In genomic region chr15:75030023-75030413, GRCh38 we compare ENCODE assay signal across 9 cellular contexts. TPM values are rescaled to one million over a fixed set of nuclear protein-coding genes. Genes with fewer than 3 reads are reported as not detected.
DNase-seq lines count a peak whose midpoint lies in the region; ATAC-seq and TF ChIP-seq lines count a peak whose summit lies in the region.
"Had no signal": no experiment of that assay in that cellular context is flagged by ENCODE, and none has a peak within 500 bp of the region (broad histone marks: within the 10 kb centered on the region; RNA-seq: fewer than 3 reads in every experiment).

No MANE protein-coding gene starts in this region.

- no peaks in the 10 kb centered on the region for H3F3A ChIP-seq in Loucy (ENCODE audit: low read depth)

- H3K9me3 Mint-ChIP-seq in endothelial cell (ENCODE audit: unreplicated experiment), result no peaks in the 10 kb centered on the region
- no peaks in the 10 kb centered on the region for H3K9me3 Mint-ChIP-seq in activated T-cell treated with anti-CD3 and anti-CD28 coated beads, Interleukin-2, amount 50 U/mL, for 24 hours
- H3K9me3 Mint-ChIP-seq: naive B cell had no signal

- H3K4me1 Mint-ChIP-seq in endothelial cell (ENCODE audit: unreplicated experiment), result peaks cover 70% of the 10 kb centered on the region
- H3K4me1 Mint-ChIP-seq in activated T-cell treated with anti-CD3 and anti-CD28 coated beads, Interleukin-2, amount 50 U/mL, for 24 hours (ENCODE audit: low read depth), result peaks cover 25% of the 10 kb centered on the region

- H3K4me3 ChIP-seq in Loucy (ENCODE audit: low read length, poor library complexity, severe bottlenecking) (no peak overlapping the region), muscle layer of duodenum (ENCODE audit: low read depth in 1 of 2, low read length in 2 of 2) (peak overlapping the region in 1 of 2 donors; percentile 52), H7 (ENCODE audit: insufficient read depth, low read depth, low read length) (no peak overlapping the region)

- ATAC-seq in HG03280 (IDR thresholded peaks at IDR 0.05; ENCODE audit: unreplicated experiment), result no peak
- ATAC-seq in HG03469 (IDR thresholded peaks at IDR 0.05; ENCODE audit: unreplicated experiment), result no peak

- peaks cover 3% of the 10 kb centered on the region for H4K20me1 ChIP-seq in Loucy (ENCODE audit: insufficient read depth, low read length, poor library complexity, severe bottlenecking)

- peaks cover 12% of the 10 kb centered on the region for H3K36me3 Mint-ChIP-seq in endothelial cell (ENCODE audit: low read depth, unreplicated experiment)
- peaks cover 74% of the 10 kb centered on the region for H3K36me3 Mint-ChIP-seq in activated T-cell treated with anti-CD3 and anti-CD28 coated beads, Interleukin-2, amount 50 U/mL, for 24 hours (ENCODE audit: low read depth)
- H3K36me3 Mint-ChIP-seq: naive B cell had no signal

- peak overlapping the region; percentile 77 for H3K27ac ChIP-seq in muscle layer of duodenum (ENCODE audit: low read length)

- H3K4me3 Mint-ChIP-seq in endothelial cell (ENCODE audit: unreplicated experiment), result no peak overlapping the region
- no peak overlapping the region for H3K4me3 Mint-ChIP-seq in activated T-cell treated with anti-CD3 and anti-CD28 coated beads, Interleukin-2, amount 50 U/mL, for 24 hours

- H3K27me3 ChIP-seq in Loucy (ENCODE audit: insufficient read depth, low read length, poor library complexity, severe bottlenecking) (no peaks in the 10 kb centered on the region), muscle layer of duodenum (ENCODE audit: low read depth, low read length) (no peaks in the 10 kb centered on the region), H7 (ENCODE audit: control insufficient read depth, insufficient read depth, low read length) (no peaks in the 10 kb centered on the region)

- peaks cover 4% of the 10 kb centered on the region; the same call in 1 of the 2 replicates for H3K79me2 ChIP-seq in Loucy (ENCODE audit: insufficient read depth, low read length)

- H3K4me1 ChIP-seq in Loucy (ENCODE audit: insufficient read depth, low read length, poor library complexity, severe bottlenecking) (peaks cover 29% of the 10 kb centered on the region), muscle layer of duodenum (ENCODE audit: control insufficient read depth in 1 of 2, insufficient read depth in 2 of 2, low read length in 2 of 2) (peaks cover 16 to 21% of the 10 kb centered on the region in 2 donors)

- H3K27me3 Mint-ChIP-seq in endothelial cell (ENCODE audit: unreplicated experiment), result peaks cover 11% of the 10 kb centered on the region
- H3K27me3 Mint-ChIP-seq in activated T-cell treated with anti-CD3 and anti-CD28 coated beads, Interleukin-2, amount 50 U/mL, for 24 hours, result no peaks in the 10 kb centered on the region

- peak overlapping the region; percentile 16 for H3K4me2 ChIP-seq in Loucy (ENCODE audit: low read depth, low read length, poor library complexity, severe bottlenecking)

- peak overlapping the region; percentile 38 for H3K9ac ChIP-seq in Loucy (ENCODE audit: low read depth, low read length, poor library complexity, severe bottlenecking)

- TF ChIP-seq CTCF in Loucy (conservative IDR thresholded peaks at IDR 0.05; ENCODE audit: low read length) (no peak), endothelial cell (IDR thresholded peaks at IDR 0.05; ENCODE audit: unreplicated experiment) (no peak)

- H3K9me2 ChIP-seq in Loucy (replicated peaks; ENCODE audit: low read depth, low read length), result no peaks in the 10 kb centered on the region

- H3K36me3 ChIP-seq in Loucy (ENCODE audit: insufficient read depth, low read length) (no peaks in the 10 kb centered on the region), muscle layer of duodenum (ENCODE audit: control insufficient read depth in 1 of 2, insufficient read depth in 2 of 2, low read length in 2 of 2) (no peaks in the 10 kb centered on the region), H7 (replicated peaks; ENCODE audit: control insufficient read depth, insufficient read depth, low read length) (peaks cover 3% of the 10 kb centered on the region)

- peak overlapping the region; percentile 94 for H3K27ac Mint-ChIP-seq in endothelial cell (ENCODE audit: unreplicated experiment)
- H3K27ac Mint-ChIP-seq in activated T-cell treated with anti-CD3 and anti-CD28 coated beads, Interleukin-2, amount 50 U/mL, for 24 hours, result no peak overlapping the region

- DNase-seq in A172 (ENCODE audit: low spot score) (peak; percentile 67), endothelial cell (ENCODE audit: low spot score) (no peak), H7 (no peak)
- DNase-seq in activated T-cell treated with anti-CD3 and anti-CD28 coated beads, Interleukin-2, amount 50 U/mL, for 24 hours, result no peak

- no peak overlapping the region for H2AFZ ChIP-seq in Loucy (ENCODE audit: low read length)

- no peaks in the 10 kb centered on the region for H3K9me3 ChIP-seq in Loucy (ENCODE audit: insufficient read depth, low read depth, low read length)
- no peaks in the 10 kb centered on the region for H3K9me3 ChIP-seq in muscle layer of duodenum (ENCODE audit: control insufficient read depth in 1 of 2, low read length in 2 of 2)

RNA-seq across cellular contexts. Expression of gene PPCDC, which starts 6.6 kb away (rescaled TPM):
- 16.1 and 19.1 TPM in 2 replicates for total RNA-seq in A172 (2014; rRNA removed; shearing (Covaris generic))
- 25.0 TPM for total RNA-seq in endothelial cell (ENCODE audit: unreplicated experiment)
- total RNA-seq in H7 (2014; rRNA removed; shearing (Covaris generic)), result 34.4 and 35.2 TPM in 2 replicates

RNA-seq across cellular contexts. Expression of gene SCAMP5, which starts 34.7 kb away (rescaled TPM):
- total RNA-seq in A172 (2014; rRNA removed; shearing (Covaris generic)), result 4.7 and 5.9 TPM in 2 replicates
- 132 TPM for total RNA-seq in endothelial cell (ENCODE audit: unreplicated experiment)
- total RNA-seq in H7 (2014; rRNA removed; shearing (Covaris generic)), result 17.7 and 23.0 TPM in 2 replicates
